In the genomic region with DNA sequence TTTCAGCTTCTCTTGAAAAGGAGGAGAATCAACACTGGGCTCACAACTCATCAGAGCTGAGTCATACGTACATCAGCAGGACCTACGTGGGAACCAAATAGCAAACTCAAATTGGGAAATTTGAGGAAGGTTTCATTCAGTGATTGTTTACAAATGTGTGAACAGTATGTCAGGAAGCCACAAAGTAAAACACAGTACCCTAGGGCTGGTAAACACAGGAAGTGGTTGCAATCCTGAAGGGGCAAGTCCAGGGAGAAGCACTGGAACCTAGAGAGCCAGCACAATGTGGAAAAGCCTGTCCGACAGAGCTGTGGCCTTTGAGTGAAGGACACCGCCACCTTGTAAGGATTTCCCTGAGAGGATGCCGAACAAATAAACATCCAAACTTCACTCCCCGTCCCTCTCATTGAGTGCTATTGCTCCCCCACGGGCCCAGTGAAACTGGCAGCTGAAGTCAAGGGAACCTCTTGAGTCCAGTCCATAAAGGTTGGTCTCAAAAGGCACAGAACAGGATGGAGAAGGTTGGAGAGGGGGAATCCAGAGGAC, we compare ENCODE assay signal across 8 cellular contexts. TPM values are rescaled to one million over a fixed set of nuclear protein-coding genes. Genes with fewer than 3 reads are reported as not detected.
DNase-seq lines count a peak whose midpoint lies in the region; ATAC-seq and TF ChIP-seq lines count a peak whose summit lies in the region.

No MANE protein-coding gene starts in this region.

- H3K79me1 ChIP-seq in mesendoderm (ENCODE audit: low read length) = no peaks in the 10 kb centered on the region

- H3K27me3 ChIP-seq in MG63 = no peaks in the 10 kb centered on the region
- H3K27me3 ChIP-seq in mesendoderm (ENCODE audit: insufficient read depth, low read length, poor library complexity) = no peaks in the 10 kb centered on the region
- no peaks in the 10 kb centered on the region for H3K27me3 ChIP-seq in esophagus muscularis mucosa

- WGBS in mesendoderm (ENCODE audit: extremely low coverage, insufficient coverage, low lambda C conversion rate) = no CpG with 5 or more reads among the region's 7 CpGs
- 77% methylated on average over 7 of the region's 7 CpGs for WGBS in esophagus muscularis mucosa

- H3K4me3 ChIP-seq in MG63 (no peak overlapping the region), astrocyte of the spinal cord (ENCODE audit: low read depth, low read length) (no peak overlapping the region), mesendoderm (ENCODE audit: low read length) (no peak overlapping the region), esophagus muscularis mucosa (no peak overlapping the region)

- no peak overlapping the region for H3K4ac ChIP-seq in mesendoderm (ENCODE audit: low read depth, low read length)

- H3K36me3 ChIP-seq in MG63 (no peaks in the 10 kb centered on the region), mesendoderm (ENCODE audit: control insufficient read depth, insufficient read depth, low read length) (no peaks in the 10 kb centered on the region), esophagus muscularis mucosa (no peaks in the 10 kb centered on the region)

- intact Hi-C loops in esophagus muscularis mucosa (cut with DNase I) (no loop called here), posterior vena cava (cut with DNase I) (no loop called here)

- H3K56ac ChIP-seq in mesendoderm (ENCODE audit: low read length) = no peak overlapping the region

- no peak for TF ChIP-seq EP300 in esophagus muscularis mucosa (IDR thresholded peaks at IDR 0.05)

- no peak for TF ChIP-seq POLR2A in esophagus muscularis mucosa (IDR thresholded peaks at IDR 0.05; ENCODE audit: low read depth)

- H2BK5ac ChIP-seq in mesendoderm (ENCODE audit: low read length) = no peak overlapping the region

- no peaks in the 10 kb centered on the region for H3K79me2 ChIP-seq in mesendoderm (ENCODE audit: control insufficient read depth, insufficient read depth, low read length)

- no peak overlapping the region for H2BK15ac ChIP-seq in mesendoderm (replicated peaks; ENCODE audit: low read depth)

- H4K8ac ChIP-seq in mesendoderm (ENCODE audit: low read depth, low read length) = no peak overlapping the region

- no peak for ATAC-seq in HG03457 (IDR thresholded peaks at IDR 0.05; ENCODE audit: unreplicated experiment)

- H3K27ac ChIP-seq in mesendoderm (ENCODE audit: low read depth, low read length) = no peak overlapping the region
- H3K27ac ChIP-seq in esophagus muscularis mucosa (replicated peaks in 1 of 4) = no peak overlapping the region

- H2BK120ac ChIP-seq in mesendoderm (ENCODE audit: low read depth, low read length) = no peak overlapping the region

- in situ Hi-C loops in Caki2 (cut with HindIII; ENCODE audit: low pct_unique_long_range_greater_than_20kb, low sequenced_read_pairs) (no loop called here), astrocyte of the spinal cord (cut with HindIII; ENCODE audit: low sequenced_read_pairs) (no loop called here)

- H3K9ac ChIP-seq in mesendoderm (ENCODE audit: low read length) = no peak overlapping the region

- H2AK5ac ChIP-seq in mesendoderm (ENCODE audit: low read length) = no peak overlapping the region

- no peaks in the 10 kb centered on the region for H3K9me3 ChIP-seq in MG63
- no peaks in the 10 kb centered on the region for H3K9me3 ChIP-seq in esophagus muscularis mucosa

- DNase-seq in Caki2 (ENCODE audit: low read depth) = peak; percentile 62
- peak; percentile 77 for DNase-seq in MG63
- DNase-seq in astrocyte of the spinal cord (ENCODE audit: low read depth, low spot score) = peak; percentile 92
- DNase-seq in mesendoderm = peak; percentile 68
- DNase-seq in esophagus muscularis mucosa (ENCODE audit: extremely low spot score) = no peak
- DNase-seq in posterior vena cava (ENCODE audit: low spot score) = no peak
- DNase-seq in NCI-H1417 (lab: John Stamatoyannopoulos, UW) = no peak

- H4K5ac ChIP-seq in mesendoderm (ENCODE audit: low read length) = no peak overlapping the region

- H3K18ac ChIP-seq in mesendoderm (ENCODE audit: low read length) = no peak overlapping the region

- no peak overlapping the region for H3K4me2 ChIP-seq in mesendoderm (ENCODE audit: low read length)

- H3K23ac ChIP-seq in mesendoderm (ENCODE audit: low read length) = no peak overlapping the region

- H3K4me1 ChIP-seq in mesendoderm (ENCODE audit: control insufficient read depth, low read depth, low read length) (no peaks in the 10 kb centered on the region), esophagus muscularis mucosa (no peaks in the 10 kb centered on the region)

- TF ChIP-seq CTCF in astrocyte of the spinal cord (IDR thresholded peaks at IDR 0.05; ENCODE audit: low read depth, low read length) (no peak), esophagus muscularis mucosa (IDR thresholded peaks at IDR 0.05) (no peak)

RNA-seq across cellular contexts. Expression of a gene that starts 26.7 kb away (rescaled TPM):
- total RNA-seq in Caki2 (2014; rRNA removed; shearing (Covaris generic); ENCODE audit: low replicate concordance) = 3.8 and 7.3 TPM in 2 replicates
- total RNA-seq in MG63 (2014; rRNA removed; shearing (Covaris generic); ENCODE audit: low replicate concordance) = 13.1 and 15.6 TPM in 2 replicates
- polyA plus RNA-seq in mesendoderm (2013, experiment 1 of 2) = 5.5 TPM
- 5.4 TPM for polyA plus RNA-seq in mesendoderm (2013, experiment 2 of 2)
- total RNA-seq in esophagus muscularis mucosa = 10 to 100 TPM; 22.5 to 34.1 (median 26.1) TPM
- total RNA-seq in posterior vena cava = 10 to 100 TPM; 37.0 to 50.1 TPM

Comparison
In these comparisons a context has a peak if more than half of its experiments do, and no peak if none do; other contexts are left out.
1. DNase-seq: peak in Caki2 (single experiment), MG63 (single experiment), astrocyte of the spinal cord (single experiment) and mesendoderm (single experiment); none in esophagus muscularis mucosa (single experiment), posterior vena cava (single experiment) and NCI-H1417 (0 of 3).